In the genomic region with DNA sequence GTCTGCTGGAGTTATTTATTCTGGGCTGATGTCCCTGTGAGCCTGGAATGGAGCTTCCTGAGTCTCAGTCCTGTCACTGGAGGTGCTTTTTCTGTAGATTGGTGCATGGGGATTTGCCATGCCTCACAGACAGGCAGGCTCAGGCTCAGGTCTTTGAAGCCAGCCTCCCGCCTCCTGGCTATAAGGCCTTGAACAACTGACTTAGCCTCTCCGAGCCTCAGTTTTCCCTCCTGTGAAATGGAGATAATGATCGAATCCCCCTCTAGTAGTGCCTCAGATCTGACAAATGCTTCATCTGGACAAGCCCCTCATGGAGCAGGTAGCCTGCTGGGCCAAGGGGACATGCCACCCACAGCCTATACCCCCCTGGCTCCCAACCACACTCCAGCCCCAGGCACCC, we compare ENCODE assay signal across 19 cellular contexts.
"Had no signal": no experiment of that assay in that cellular context is flagged by ENCODE, and none has a peak within 500 bp of the region (broad histone marks: within the 10 kb centered on the region; RNA-seq: fewer than 3 reads in every experiment).

No MANE protein-coding gene starts in this region.

- DNase-seq: activated CD4-positive, alpha-beta T cell treated with anti-CD3 and anti-CD28 coated beads, Interleukin-2, amount 10 ng/mL, durations not matched to agents 24 days and 14 days; activated CD4-positive, CD25-positive, alpha-beta regulatory T cell; activated CD8-positive, alpha-beta memory T cell treated with anti-CD3 and anti-CD28 coated beads, Interleukin-2, amount 50 U/mL, for 4 hours; activated CD8-positive, alpha-beta T cell treated with anti-CD3 and anti-CD28 coated beads, Interleukin-2, amount 10 ng/mL, durations not matched to agents 7 days and 5 days; activated gamma-delta T cell; activated T-cell treated with anti-CD3 and anti-CD28 coated beads, Interleukin-2, amount 50 U/mL, for 48 hours; amygdala; body of pancreas; dermis blood vessel endothelial cell; head of caudate nucleus; immature natural killer cell; naive thymus-derived CD8-positive, alpha-beta T cell; occipital lobe; stimulated activated CD4-positive, alpha-beta T cell treated with anti-CD3 and anti-CD28 coated beads, Interleukin-4, amount 100 ng/mL, for 24 hours; stimulated activated naive CD8-positive, alpha-beta T cell treated with anti-CD3 and anti-CD28 coated beads, Interleukin-15, Interleukin-2, amounts not matched to agents 100 U/mL and 50 U/mL, for 24 hours; T-helper 17 cell had no signal

- H3K9me3 Mint-ChIP-seq: activated CD4-positive, alpha-beta T cell treated with anti-CD3 and anti-CD28 coated beads, Interleukin-2, amount 10 ng/mL, durations not matched to agents 24 days and 14 days; activated naive CD4-positive, alpha-beta T cell treated with anti-CD3 and anti-CD28 coated beads, Interleukin-2, amount 50 U/mL, for 72 hours; central memory CD8-positive, alpha-beta T cell; immature natural killer cell; naive thymus-derived CD8-positive, alpha-beta T cell had no signal

- H3K36me3 Mint-ChIP-seq: activated naive CD4-positive, alpha-beta T cell treated with anti-CD3 and anti-CD28 coated beads, Interleukin-2, amount 50 U/mL, for 72 hours; immature natural killer cell; naive thymus-derived CD8-positive, alpha-beta T cell had no signal

- H3K27ac Mint-ChIP-seq: activated CD4-positive, alpha-beta T cell treated with anti-CD3 and anti-CD28 coated beads, Interleukin-2, amount 10 ng/mL, durations not matched to agents 24 days and 14 days; activated CD8-positive, alpha-beta T cell treated with anti-CD3 and anti-CD28 coated beads, Interleukin-2, amount 10 ng/mL, durations not matched to agents 7 days and 5 days; immature natural killer cell had no signal

- H3K9me3 ChIP-seq: body of pancreas had no signal

- H3K27me3 Mint-ChIP-seq: central memory CD8-positive, alpha-beta T cell; naive thymus-derived CD8-positive, alpha-beta T cell had no signal

- H3K4me3 Mint-ChIP-seq: activated CD4-positive, alpha-beta T cell treated with anti-CD3 and anti-CD28 coated beads, Interleukin-2, amount 10 ng/mL, durations not matched to agents 24 days and 14 days; activated CD8-positive, alpha-beta T cell treated with anti-CD3 and anti-CD28 coated beads, Interleukin-2, amount 10 ng/mL, durations not matched to agents 7 days and 5 days; central memory CD8-positive, alpha-beta T cell; immature natural killer cell; naive thymus-derived CD8-positive, alpha-beta T cell; T-helper 17 cell had no signal

- ATAC-seq: activated CD8-positive, alpha-beta T cell treated with anti-CD3 and anti-CD28 coated beads, Interleukin-2, amount 10 ng/mL, durations not matched to agents 7 days and 5 days; activated naive CD4-positive, alpha-beta T cell treated with anti-CD3 and anti-CD28 coated beads, Interleukin-2, amount 50 U/mL, for 72 hours; body of pancreas; naive thymus-derived CD8-positive, alpha-beta T cell; T-helper 17 cell had no signal

- H3K4me3 ChIP-seq: body of pancreas, skin epidermis had no signal

- H3K27me3 ChIP-seq: body of pancreas had no signal

- H3K27ac ChIP-seq: body of pancreas, skin epidermis had no signal

- H3K4me1 ChIP-seq: body of pancreas had no signal
